In the genomic region with DNA sequence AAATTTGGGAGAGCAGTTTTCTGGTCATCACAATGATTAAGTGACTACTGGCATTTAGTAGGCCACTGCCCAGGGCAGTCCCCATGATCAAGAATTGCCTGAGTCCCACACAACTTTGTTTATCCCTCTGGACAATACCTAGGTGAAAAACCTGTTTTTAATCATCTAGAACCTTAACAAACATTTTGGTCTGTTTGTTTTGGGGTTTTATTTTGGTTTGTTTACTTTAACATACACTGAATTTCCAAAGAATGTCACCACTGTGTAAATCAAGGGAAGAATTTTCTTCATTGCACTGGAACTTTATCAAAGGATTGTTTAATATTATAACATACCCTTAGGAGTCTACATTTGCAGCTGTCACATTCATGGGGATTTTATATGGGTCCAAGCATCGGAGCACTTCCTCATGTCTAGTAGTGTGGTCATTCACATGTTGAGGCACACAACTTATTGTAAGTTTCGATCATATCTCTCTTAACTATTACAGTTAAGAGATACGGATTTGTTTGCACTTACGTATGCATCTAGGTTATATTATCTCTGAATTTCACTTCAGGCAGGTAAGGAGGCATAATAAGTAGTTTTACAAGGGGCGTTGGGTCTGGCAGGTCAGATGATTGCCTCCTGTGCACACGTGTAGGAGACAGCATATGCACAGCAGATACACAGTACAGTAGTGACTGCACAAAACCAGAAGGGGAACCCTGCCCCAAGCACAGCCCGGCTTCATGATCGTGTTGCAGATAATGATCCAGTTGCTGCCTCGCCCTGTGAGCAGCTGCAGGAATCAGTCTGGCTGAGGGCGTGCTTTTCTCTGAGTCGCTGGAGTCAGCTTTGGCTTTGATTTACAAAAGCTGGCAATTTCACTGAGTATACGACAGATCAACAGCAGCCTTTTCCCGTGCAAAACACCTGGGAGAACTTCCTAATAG, we compare ENCODE assay signal across 8 cellular contexts.
DNase-seq lines count a peak whose midpoint lies in the region; ATAC-seq and TF ChIP-seq lines count a peak whose summit lies in the region.

No MANE protein-coding gene starts in this region.

- TF ChIP-seq CTCF in BE2C (IDR thresholded peaks at IDR 0.05; ENCODE audit: low read depth, low read length) (peak; percentile 57), foreskin keratinocyte (conservative IDR thresholded peaks at IDR 0.05) (peak; percentile 53), OCI-LY7 (conservative IDR thresholded peaks at IDR 0.05; ENCODE audit: low read length) (no peak), GM13977 (IDR thresholded peaks at IDR 0.05; ENCODE audit: extremely low read depth, insufficient read depth, missing control alignments) (no peak)

- peak overlapping the region; percentile 35 for H3K27ac Mint-ChIP-seq in T-helper 17 cell

- peaks cover 23% of the 10 kb centered on the region for H3K4me1 Mint-ChIP-seq in T-helper 17 cell

- no peaks in the 10 kb centered on the region; the same call in 1 of the 2 replicates for H3K9me3 ChIP-seq in BE2C
- no peaks in the 10 kb centered on the region for H3K9me3 ChIP-seq in MG63
- no peaks in the 10 kb centered on the region for H3K9me3 ChIP-seq in T-helper 17 cell (ENCODE audit: control insufficient read depth, low read length, poor library complexity, severe bottlenecking)
- no peaks in the 10 kb centered on the region for H3K9me3 ChIP-seq in OCI-LY7 (ENCODE audit: low read length)

- no peaks in the 10 kb centered on the region for H3K9me2 ChIP-seq in OCI-LY7 (ENCODE audit: insufficient read depth, low read length)

- H3K4me3 ChIP-seq in BE2C (ENCODE audit: low read depth, low read length) (peak overlapping the region; percentile 19; the same call in 1 of the 2 replicates), MG63 (no peak overlapping the region), OCI-LY7 (ENCODE audit: low read depth, low read length, poor library complexity, severe bottlenecking) (no peak overlapping the region)

- H3K36me3 Mint-ChIP-seq in T-helper 17 cell (ENCODE audit: low read depth), result no peaks in the 10 kb centered on the region

- H3K4me1 ChIP-seq in BE2C, result peaks cover 9% of the 10 kb centered on the region
- no peaks in the 10 kb centered on the region for H3K4me1 ChIP-seq in foreskin keratinocyte
- no peaks in the 10 kb centered on the region for H3K4me1 ChIP-seq in OCI-LY7 (ENCODE audit: insufficient read depth, low read length, poor library complexity, severe bottlenecking)

- CTCF ChIA-PET in OCI-LY7 (lab: Charles Lee; ENCODE audit: unreplicated experiment), result no interaction called here

- H2AFZ ChIP-seq in OCI-LY7 (ENCODE audit: low read length), result no peak overlapping the region

- H4K20me1 ChIP-seq in OCI-LY7 (ENCODE audit: insufficient read depth, low read length), result no peaks in the 10 kb centered on the region

- in situ Hi-C loops in GM13977 (cut with MboI; ENCODE audit: low pct_unique_long_range_greater_than_20kb, low sequenced_read_pairs, unreplicated experiment), result no loop called here

- H3K27ac ChIP-seq in foreskin keratinocyte (no peak overlapping the region), OCI-LY7 (ENCODE audit: low read depth, low read length, poor library complexity, severe bottlenecking) (no peak overlapping the region)

- H3K36me3 ChIP-seq in BE2C, result no peaks in the 10 kb centered on the region
- no peaks in the 10 kb centered on the region for H3K36me3 ChIP-seq in MG63
- H3K36me3 ChIP-seq in OCI-LY7 (ENCODE audit: insufficient read depth, low read length), result no peaks in the 10 kb centered on the region

- POLR2A ChIA-PET in OCI-LY7 (lab: Charles Lee), result no interaction called here

- no peaks in the 10 kb centered on the region for H3K27me3 Mint-ChIP-seq in T-helper 17 cell

- DNase-seq in BE2C (peak; percentile 85), MG63 (peak; percentile 4), T-helper 17 cell (no peak), foreskin keratinocyte (peak; percentile 32 to 69), NCI-H524 treated with DMSO at 0.1 percent for 48 hours (lab: John Stamatoyannopoulos, UW) (no peak), OCI-LY7 (ENCODE audit: low spot score) (no peak), GM13977 (ENCODE audit: low spot score) (no peak), NCI-H128 (lab: John Stamatoyannopoulos, UW; ENCODE audit: unreplicated experiment) (no peak)

- BruUV-seq in OCI-LY7 (replicated peaks; lab: Mats Ljungman, UMichigan), result no TSS peak

- peak; percentile 78 for ATAC-seq in T-helper 17 cell
- ATAC-seq in foreskin keratinocyte, result peak; percentile 81

- H3K79me2 ChIP-seq in OCI-LY7 (ENCODE audit: insufficient read depth, low read depth, low read length), result no peaks in the 10 kb centered on the region

- H3K4me3 Mint-ChIP-seq in T-helper 17 cell, result peak overlapping the region; percentile 31

- H3K27me3 ChIP-seq in BE2C (no peaks in the 10 kb centered on the region), MG63 (no peaks in the 10 kb centered on the region), foreskin keratinocyte (no peaks in the 10 kb centered on the region)

- H3K4me2 ChIP-seq in OCI-LY7 (ENCODE audit: low read length), result no peak overlapping the region

- intact Hi-C loops in OCI-LY7 (cut with micrococcal nuclease; ENCODE audit: unreplicated experiment), result no loop called here

Comparison
In these comparisons a context has a peak if more than half of its experiments do, and no peak if none do; other contexts are left out.
1. DNase-seq: peak in BE2C (single experiment), MG63 (single experiment) and foreskin keratinocyte (2 of 2); none in T-helper 17 cell (0 of 3), NCI-H524 treated with DMSO at 0.1 percent for 48 hours (single experiment), OCI-LY7 (single experiment), GM13977 (single experiment) and NCI-H128 (single experiment).
2. CTCF ChIP-seq: peak in BE2C (single experiment) and foreskin keratinocyte (single experiment); none in OCI-LY7 (single experiment) and GM13977 (single experiment).